Comparison of ENCODE assay signal across 8 cellular contexts in genomic region chr16:3157229-3158013, GRCh38. TPM values are rescaled to one million over a fixed set of nuclear protein-coding genes. Genes with fewer than 3 reads are reported as not detected.
DNase-seq lines count a peak whose midpoint lies in the region; ATAC-seq and TF ChIP-seq lines count a peak whose summit lies in the region.

No MANE protein-coding gene starts in this region.

- H3K36me3 Mint-ChIP-seq in T-helper 17 cell (ENCODE audit: low read depth), result peaks cover 6% of the 10 kb centered on the region

- TF ChIP-seq CTCF in brain microvascular endothelial cell (IDR thresholded peaks at IDR 0.05; ENCODE audit: low read depth, low read length, missing control alignments) (no peak), gastrocnemius medialis (IDR thresholded peaks at IDR 0.05 in 4 of 5, conservative IDR thresholded peaks at IDR 0.05 in 1 of 5) (no peak)

- H3K27ac Mint-ChIP-seq in T-helper 17 cell, result peak overlapping the region; percentile 99

- intact Hi-C loops in gastrocnemius medialis (cut with DNase I; ENCODE audit: low total_unique reads), result loop anchor here (1.0 to 10.0 kb wide), 2 partner anchors 7 to 347 kb away; partner anchors contain the start of gene CLUAP1

- H3K27me3 Mint-ChIP-seq in T-helper 17 cell, result no peaks in the 10 kb centered on the region

- no peak overlapping the region for H3K27ac ChIP-seq in brain microvascular endothelial cell
- no peak overlapping the region for H3K27ac ChIP-seq in iPS-18a (ENCODE audit: low read length)
- H3K27ac ChIP-seq in gastrocnemius medialis, result peak overlapping the region; percentile 74 to 80 (median 75)

- no peaks in the 10 kb centered on the region for H3K27me3 ChIP-seq in brain microvascular endothelial cell (replicated peaks)
- peaks cover 12% of the 10 kb centered on the region for H3K27me3 ChIP-seq in iPS-18a (ENCODE audit: control insufficient read depth, insufficient read depth, low read length)
- H3K27me3 ChIP-seq in gastrocnemius medialis, result peaks cover 47 to 69% (median 58%) of the 10 kb centered on the region in 3 donors

- peak overlapping the region; percentile 67 for H3K4me3 ChIP-seq in brain microvascular endothelial cell (ENCODE audit: low read depth, low read length)
- peak overlapping the region; percentile 85 for H3K4me3 ChIP-seq in iPS-18a (ENCODE audit: low read length)
- peak overlapping the region; percentile 60 to 92 (median 70) for H3K4me3 ChIP-seq in gastrocnemius medialis

- H3K36me3 ChIP-seq in brain microvascular endothelial cell (replicated peaks), result no peaks in the 10 kb centered on the region
- H3K36me3 ChIP-seq in iPS-18a (ENCODE audit: control insufficient read depth, low read depth, low read length), result no peaks in the 10 kb centered on the region
- no peaks in the 10 kb centered on the region for H3K36me3 ChIP-seq in gastrocnemius medialis

- in situ Hi-C loops in brain microvascular endothelial cell (cut with HindIII; ENCODE audit: low pct_ligation_motif_present, low sequenced_read_pairs), result no loop called here
- in situ Hi-C loops in gastrocnemius medialis (cut with MboI; ENCODE audit: low sequenced_read_pairs in 4 of 4), result no loop called here

- TF ChIP-seq POLR2A in gastrocnemius medialis (IDR thresholded peaks at IDR 0.05), result no peak

- ATAC-seq in T-helper 17 cell (no peak), gastrocnemius medialis (peak; percentile 6), GM18909 (IDR thresholded peaks at IDR 0.05; ENCODE audit: poor library complexity, unreplicated experiment) (no peak), HG02623 (IDR thresholded peaks at IDR 0.05; ENCODE audit: unreplicated experiment) (no peak)

- DNase-seq in GDM1 (lab: John Stamatoyannopoulos, UW) (peak; percentile 80), NCI-H1436 (lab: John Stamatoyannopoulos, UW) (peak; percentile 67), T-helper 17 cell (peak in 2 of 3 donors; percentile 33 to 39), brain microvascular endothelial cell (peak; percentile 96), gastrocnemius medialis (no peak)

- H3K4me3 Mint-ChIP-seq in T-helper 17 cell, result peak overlapping the region; percentile 85

- peaks cover 4% of the 10 kb centered on the region for H3K4me1 ChIP-seq in iPS-18a (ENCODE audit: control insufficient read depth, low read depth, low read length)
- peaks cover 3 to 15% of the 10 kb centered on the region in 2 donors for H3K4me1 ChIP-seq in gastrocnemius medialis

- peaks cover 18% of the 10 kb centered on the region for H3K4me1 Mint-ChIP-seq in T-helper 17 cell

- H3K9ac ChIP-seq in iPS-18a (ENCODE audit: low read length), result no peak overlapping the region

- H3K9me3 ChIP-seq in T-helper 17 cell (ENCODE audit: control insufficient read depth, low read length, poor library complexity, severe bottlenecking) (no peaks in the 10 kb centered on the region), iPS-18a (ENCODE audit: control insufficient read depth, low read depth, low read length) (no peaks in the 10 kb centered on the region), gastrocnemius medialis (no peaks in the 10 kb centered on the region)

RNA-seq across cellular contexts. Expression of gene ZNF213, which starts 22.6 kb away (rescaled TPM):
- total RNA-seq in T-helper 17 cell (1 to 10 TPM; 3.1 to 3.4 TPM), gastrocnemius medialis (10 to 100 TPM in 3 of 4 donors, 1 to 10 TPM in 1; 8.9 to 18.6 (median 14.5) TPM)

RNA-seq across cellular contexts. Expression of gene OR1F1, which starts 30.6 kb away (rescaled TPM):
- total RNA-seq in T-helper 17 cell, result not detected
- not detected for total RNA-seq in gastrocnemius medialis

RNA-seq across cellular contexts. Expression of gene ZNF205, which starts 45.0 kb away (rescaled TPM):
- total RNA-seq in T-helper 17 cell (not detected), gastrocnemius medialis (10 to 100 TPM in 1 of 4 donors, 1 to 10 TPM in 3; 4.8 to 10.8 (median 6.1) TPM)

RNA-seq across cellular contexts. Expression of gene ZSCAN10, which starts 58.3 kb away (rescaled TPM):
- under 1 TPM; 0.12 to 0.26 TPM for total RNA-seq in T-helper 17 cell
- total RNA-seq in gastrocnemius medialis, result not detected

Comparison
In these comparisons a context has a peak if more than half of its experiments do, and no peak if none do; other contexts are left out.
1. DNase-seq: peak in GDM1 (single experiment), NCI-H1436 (single experiment), T-helper 17 cell (2 of 3) and brain microvascular endothelial cell (single experiment); none in gastrocnemius medialis (0 of 2).
2. ATAC-seq: peak in gastrocnemius medialis (2 of 2); none in T-helper 17 cell (single experiment), GM18909 (single experiment) and HG02623 (single experiment).
3. H3K27ac ChIP-seq: peak in gastrocnemius medialis (4 of 4); none in brain microvascular endothelial cell (single experiment) and iPS-18a (single experiment).
4. RNA of gene ZNF205, which starts 45.0 kb away (total RNA-seq): 4.8 to 10.8 TPM in gastrocnemius medialis; not detected in T-helper 17 cell; every median in the first group is over 4 times any median in the second.
5. Peak in every context shown above with its lines, with median percentiles within 50 percentile points of each other: H3K4me3 ChIP-seq.